In genomic region chr13:71249031-71249430, GRCh38 we compare ENCODE assay signal across 29 cellular contexts.
"Had no signal": no experiment of that assay in that cellular context is flagged by ENCODE, and none has a peak within 500 bp of the region (broad histone marks: within the 10 kb centered on the region; RNA-seq: fewer than 3 reads in every experiment).

No MANE protein-coding gene starts in this region.

- H3K27me3 ChIP-seq: cardiac muscle cell, colonic mucosa, dorsolateral prefrontal cortex, foreskin keratinocyte, heart right ventricle, sigmoid colon had no signal

- H3K36me3 ChIP-seq: cardiac muscle cell, colonic mucosa, heart right ventricle, lower lobe of right lung, sigmoid colon, thoracic aorta had no signal

- DNase-seq: activated B cell treated with CpG ODN at 0.5 μM for 24 hours; activated CD4-positive, alpha-beta T cell treated with anti-CD3 and anti-CD28 coated beads, Interleukin-2, amount 50 U/mL, for 1 hour; activated CD8-positive, alpha-beta memory T cell treated with anti-CD3 and anti-CD28 coated beads, Interleukin-2, amount 10 ng/mL, durations not matched to agents 7 days and 5 days; activated CD8-positive, alpha-beta T cell treated with anti-CD3 and anti-CD28 coated beads, Interleukin-2, amount 10 ng/mL, durations not matched to agents 7 days and 5 days; activated naive CD4-positive, alpha-beta T cell; activated T-cell treated with anti-CD3 and anti-CD28 coated beads, Interleukin-2, amount 50 U/mL, for 72 hours; anterior cingulate cortex; cerebellar nuclear complex; colonic mucosa; dorsolateral prefrontal cortex; effector memory CD4-positive, alpha-beta T cell; foreskin keratinocyte; heart right ventricle; kidney glomerular epithelial cell; mesenchymal stem cell; naive thymus-derived CD8-positive, alpha-beta T cell; retina; small intestine; stimulated activated CD4-positive, alpha-beta T cell treated with anti-CD3 and anti-CD28 coated beads, Interleukin-4, amount 100 ng/mL, for 24 hours; T-cell; trophoblast cell had no signal

- H3K27ac ChIP-seq: cardiac muscle cell, colonic mucosa, dorsolateral prefrontal cortex, foreskin keratinocyte, lower lobe of right lung, sigmoid colon, thoracic aorta had no signal

- H3K9me3 ChIP-seq: colonic mucosa, heart right ventricle, lower lobe of right lung, sigmoid colon, thoracic aorta had no signal

- H3K4me3 ChIP-seq: cardiac muscle cell, colonic mucosa, dorsolateral prefrontal cortex, heart right ventricle, lower lobe of right lung, sigmoid colon, thoracic aorta had no signal

- H3K4me1 ChIP-seq: colonic mucosa, foreskin keratinocyte, lower lobe of right lung, sigmoid colon had no signal

- ATAC-seq: activated CD8-positive, alpha-beta memory T cell treated with anti-CD3 and anti-CD28 coated beads, Interleukin-2, amount 10 ng/mL, durations not matched to agents 7 days and 5 days; activated CD8-positive, alpha-beta T cell treated with anti-CD3 and anti-CD28 coated beads, Interleukin-2, amount 10 ng/mL, durations not matched to agents 7 days and 5 days; activated naive CD4-positive, alpha-beta T cell treated with anti-CD3 and anti-CD28 coated beads, Interleukin-2, amount 50 U/mL, for 72 hours; activated T-cell treated with anti-CD3 and anti-CD28 coated beads, Interleukin-2, amount 50 U/mL, for 72 hours; esophagus mucosa; foreskin keratinocyte; heart right ventricle; left lobe of liver; lower lobe of right lung; naive thymus-derived CD8-positive, alpha-beta T cell; stimulated activated effector memory CD8-positive, alpha-beta T cell treated with anti-CD3 and anti-CD28 coated beads, Interleukin-12 subunit alpha, Interleukin-12 subunit beta, amount 100 ng/mL, for 72 hours; T-cell had no signal
